In the genomic region with DNA sequence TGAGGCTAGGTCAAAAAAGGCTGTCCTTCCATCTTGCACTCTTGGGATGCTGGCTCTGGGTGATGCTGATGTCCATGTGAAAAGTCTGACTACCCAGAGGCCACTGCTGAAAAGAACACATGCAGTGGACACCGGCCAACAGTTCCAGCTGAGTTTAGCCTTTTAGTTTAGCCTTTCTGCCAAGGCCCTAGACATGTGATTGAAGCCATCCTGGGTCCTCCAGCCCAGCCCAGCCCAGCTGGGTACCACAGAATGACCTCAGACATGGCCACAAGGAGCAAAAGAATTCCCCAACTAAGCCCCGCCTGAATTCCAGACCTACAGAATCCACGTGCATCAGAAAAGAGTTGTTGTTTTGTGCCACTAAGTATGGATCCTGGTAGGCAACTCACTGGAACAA, we compare ENCODE assay signal across 14 cellular contexts. TPM values are rescaled to one million over a fixed set of nuclear protein-coding genes. Genes with fewer than 3 reads are reported as not detected.
DNase-seq lines count a peak whose midpoint lies in the region; ATAC-seq, FAIRE-seq and TF ChIP-seq lines count a peak whose summit lies in the region.
"Had no signal": no experiment of that assay in that cellular context is flagged by ENCODE, and none has a peak within 500 bp of the region (broad histone marks: within the 10 kb centered on the region; RNA-seq: fewer than 3 reads in every experiment).

No MANE protein-coding gene starts in this region.

- H3K79me2 ChIP-seq in mammary epithelial cell (ENCODE audit: insufficient read depth, low read length) = no peaks in the 10 kb centered on the region

- no peaks in the 10 kb centered on the region for H3K27me3 ChIP-seq in mammary epithelial cell (ENCODE audit: insufficient read depth, low read length)
- H3K27me3 ChIP-seq in transverse colon = no peaks in the 10 kb centered on the region

- no peak for TF ChIP-seq EP300 in transverse colon (IDR thresholded peaks at IDR 0.05; ENCODE audit: low read depth)

- FAIRE-seq in GM12891 (lab: Jason Lieb, UNC) = no peak
- FAIRE-seq: A549 had no signal

- H3K4me2 ChIP-seq in mammary epithelial cell (ENCODE audit: insufficient read depth, low read depth, low read length) = no peak overlapping the region
- H3K4me2 ChIP-seq: A549 had no signal

- no TSS peak for BruUV-seq in mammary epithelial cell (replicated peaks; lab: Mats Ljungman, UMichigan)

- CTCF ChIA-PET in mammary epithelial cell (lab: Charles Lee; ENCODE audit: low non-redundant PET) = no interaction called here

- intact Hi-C loops in mammary epithelial cell (cut with micrococcal nuclease) = no loop called here
- intact Hi-C loops in transverse colon (cut with DNase I; ENCODE audit: low total_unique reads) = no loop called here

- H4K20me1 ChIP-seq in mammary epithelial cell (ENCODE audit: insufficient read depth, low read length) = no peaks in the 10 kb centered on the region

- TF ChIP-seq CTCF in mammary epithelial cell (conservative IDR thresholded peaks at IDR 0.05 in 1 of 2, IDR thresholded peaks at IDR 0.05 in 1 of 2; ENCODE audit: extremely low read depth in 1 of 2, insufficient read depth in 1 of 2, low read depth in 1 of 2, low read length in 2 of 2) (no peak), transverse colon (IDR thresholded peaks at IDR 0.05) (no peak)

- no peaks in the 10 kb centered on the region for H3K36me3 Mint-ChIP-seq in activated naive CD4-positive, alpha-beta T cell treated with anti-CD3 and anti-CD28 coated beads, Interleukin-2, amount 50 U/mL, for 72 hours

- no peak for ATAC-seq in activated naive CD4-positive, alpha-beta T cell treated with anti-CD3 and anti-CD28 coated beads, Interleukin-2, amount 50 U/mL, for 72 hours
- ATAC-seq: A549; activated T-cell treated with anti-CD3 and anti-CD28 coated beads, Interleukin-2, amount 50 U/mL, for 4 hours had no signal

- no peak overlapping the region for H3K9ac ChIP-seq in mammary epithelial cell (ENCODE audit: insufficient read depth, low read length)

- H3K4me1 ChIP-seq in mammary epithelial cell (ENCODE audit: insufficient read depth, low read length) (no peaks in the 10 kb centered on the region), transverse colon (peaks cover 0 to 13% (median 9%) of the 10 kb centered on the region in 4 donors)

- no peaks in the 10 kb centered on the region for H3K9me3 ChIP-seq in mammary epithelial cell (replicated peaks; ENCODE audit: insufficient read depth, low read length)
- no peaks in the 10 kb centered on the region for H3K9me3 ChIP-seq in transverse colon
- H3K9me3 ChIP-seq: A549 had no signal

- WGBS in mammary epithelial cell (ENCODE audit: low coverage, missing lambda C conversion rate) = 71% methylated on average over 3 of the region's 3 CpGs
- WGBS in transverse colon (ENCODE audit: low coverage in 1 of 2), 2 donors = 68 to 100% methylated on average over 1 to 3 of the region's 3 CpGs

- H2AFZ ChIP-seq in mammary epithelial cell (ENCODE audit: low read depth, low read length) = no peak overlapping the region

- dilution Hi-C loops in mammary epithelial cell (cut with HindIII; ENCODE audit: low sequenced_read_pairs) = loop anchor here (10.0 kb wide), 1 partner anchor 59 kb away; a partner anchor contains a TSS

- no peaks in the 10 kb centered on the region for H3K36me3 ChIP-seq in mammary epithelial cell (ENCODE audit: insufficient read depth, low read length)
- no peaks in the 10 kb centered on the region for H3K36me3 ChIP-seq in transverse colon

- no peak for DNase-seq in activated naive CD4-positive, alpha-beta T cell treated with anti-CD3 and anti-CD28 coated beads, Interleukin-2, amount 50 U/mL, for 72 hours (ENCODE audit: low spot score in 2 of 2)
- no peak for DNase-seq in activated naive CD4-positive, alpha-beta T cell (lab: John Stamatoyannopoulos, UW)
- DNase-seq in mammary epithelial cell (peak; percentile 26), hypothalamus (lab: John Stamatoyannopoulos, UW) (peak in 48 of 51 donors; percentile 16 to 95 (median 78)), transverse colon (peak; percentile 33), KG1 (lab: John Stamatoyannopoulos, UW) (no peak), GM12891 (ENCODE audit: insufficient read length, low spot score) (no peak)
- no peak for DNase-seq in activated effector memory CD4-positive, alpha-beta T cell treated with anti-CD3 and anti-CD28 coated beads, Interleukin-2, amount 50 U/mL, for 16 hours
- DNase-seq: activated T-cell treated with anti-CD3 and anti-CD28 coated beads, Interleukin-2, amount 50 U/mL, for 4 hours; GOT3; stimulated activated CD4-positive, alpha-beta T cell treated with anti-CD3 and anti-CD28 coated beads, Interleukin-4, amount 100 ng/mL, for 4 hours had no signal

- no peak for TF ChIP-seq POLR2A in transverse colon (IDR thresholded peaks at IDR 0.05)
- TF ChIP-seq POLR2A in GM12891 (IDR thresholded peaks at IDR 0.05; ENCODE audit: low read depth, low read length) = no peak

- no peaks in the 10 kb centered on the region for H3K9me3 Mint-ChIP-seq in activated naive CD4-positive, alpha-beta T cell treated with anti-CD3 and anti-CD28 coated beads, Interleukin-2, amount 50 U/mL, for 72 hours
- H3K9me3 Mint-ChIP-seq: activated T-cell treated with anti-CD3 and anti-CD28 coated beads, Interleukin-2, amount 50 U/mL, for 4 hours had no signal

- H3K4me3 ChIP-seq in mammary epithelial cell (replicated peaks in 1 of 3; ENCODE audit: insufficient read depth in 1 of 3, low read depth in 2 of 3, low read length in 3 of 3) (no peak overlapping the region), transverse colon (no peak overlapping the region)
- H3K4me3 ChIP-seq: A549 had no signal

- in situ Hi-C loops in mammary epithelial cell (cut with MboI; ENCODE audit: low sequenced_read_pairs in 2 of 2) = no loop called here
- in situ Hi-C loops in transverse colon (cut with MboI; ENCODE audit: low pct_ligation_motif_present in 1 of 4, low pct_unique_long_range_greater_than_20kb in 1 of 4, low sequenced_read_pairs in 3 of 4) = loop anchor here in 1 of 4 donors (10.0 to 25.0 kb wide), 2 partner anchors 59 to 121 kb away; a partner anchor contains a TSS

- peak overlapping the region; percentile 31 to 44 for H3K27ac Mint-ChIP-seq in activated naive CD4-positive, alpha-beta T cell treated with anti-CD3 and anti-CD28 coated beads, Interleukin-2, amount 50 U/mL, for 72 hours

- no peak overlapping the region for H3K27ac ChIP-seq in mammary epithelial cell (ENCODE audit: insufficient read depth, low read depth, low read length)
- H3K27ac ChIP-seq in transverse colon = peak overlapping the region; percentile 14 to 50 (median 36)
- H3K27ac ChIP-seq: A549 had no signal

TF ChIP-seq in GM12891, 5 proteins besides CTCF, POLR2A, EP300 and RAD21:
- TF ChIP-seq POU2F2 (IDR thresholded peaks at IDR 0.05; ENCODE audit: low read depth, low read length) (no peak), TAF1 (IDR thresholded peaks at IDR 0.05; ENCODE audit: low read depth, low read length) (no peak), PAX5 (IDR thresholded peaks at IDR 0.05; ENCODE audit: insufficient read depth, low read length, severe bottlenecking) (no peak), POLR2AphosphoS5 (IDR thresholded peaks at IDR 0.05; ENCODE audit: low read depth, low read length) (no peak), SPI1 (IDR thresholded peaks at IDR 0.05; ENCODE audit: low read depth, low read length) (no peak)

RNA-seq across cellular contexts. Expression of a gene that starts 17.4 kb away (rescaled TPM):
- 10 to 100 TPM; 45.0 to 59.1 TPM for total RNA-seq in activated naive CD4-positive, alpha-beta T cell treated with anti-CD3 and anti-CD28 coated beads, Interleukin-2, amount 50 U/mL, for 72 hours
- total RNA-seq in mammary epithelial cell = 10 to 100 TPM; 31.0 to 69.2 TPM
- 41.8 TPM for polyA plus RNA-seq in mammary epithelial cell
- 100 TPM for polyA minus RNA-seq in mammary epithelial cell
- total RNA-seq in transverse colon = 100 to 1,000 TPM in 2 of 4 donors, 10 to 100 TPM in 2; 88.3 to 321 (median 108) TPM
- polyA plus RNA-seq in GM12891 (2012; ENCODE audit: low read depth, missing spikeins) = 26.8 TPM

RNA-seq across cellular contexts. Expression of a gene that starts 25.2 kb away (rescaled TPM):
- 10 to 100 TPM; 22.7 to 50.9 TPM for total RNA-seq in activated naive CD4-positive, alpha-beta T cell treated with anti-CD3 and anti-CD28 coated beads, Interleukin-2, amount 50 U/mL, for 72 hours
- 10 to 100 TPM in 1 of 2 donors, 1 to 10 TPM in 1; 8.3 to 13.8 TPM for total RNA-seq in mammary epithelial cell
- 44.5 TPM for polyA plus RNA-seq in mammary epithelial cell
- 31.4 TPM for polyA minus RNA-seq in mammary epithelial cell
- total RNA-seq in transverse colon = 100 to 1,000 TPM in 1 of 4 donors, 10 to 100 TPM in 3; 74.5 to 122 (median 84.9) TPM
- 1.7 TPM for polyA plus RNA-seq in GM12891 (2012; ENCODE audit: low read depth, missing spikeins)

RNA-seq across cellular contexts. Expression of a gene that starts 36.2 kb away (rescaled TPM):
- total RNA-seq in activated naive CD4-positive, alpha-beta T cell treated with anti-CD3 and anti-CD28 coated beads, Interleukin-2, amount 50 U/mL, for 72 hours = 1 to 10 TPM; 1.2 to 2.5 TPM
- total RNA-seq in mammary epithelial cell (1 to 10 TPM; 1.5 to 4.7 TPM), transverse colon (100 to 1,000 TPM in 1 of 4 donors, 10 to 100 TPM in 3; 11.0 to 325 (median 38.8) TPM)
- polyA plus RNA-seq in mammary epithelial cell = 13.6 TPM
- 30.0 TPM for polyA minus RNA-seq in mammary epithelial cell
- polyA plus RNA-seq in GM12891 (2012; ENCODE audit: low read depth, missing spikeins) = 1.0 TPM
- total RNA-seq: urinary bladder had no signal
- polyA plus RNA-seq: A549 had no signal

RNA-seq across cellular contexts. Expression of a gene that starts 55.2 kb away (rescaled TPM):
- under 1 TPM; 0.16 to 0.45 TPM for total RNA-seq in activated naive CD4-positive, alpha-beta T cell treated with anti-CD3 and anti-CD28 coated beads, Interleukin-2, amount 50 U/mL, for 72 hours
- total RNA-seq in mammary epithelial cell (not detected), transverse colon (under 1 TPM in 1 of 4 donors, not detected in 3; 0.14 TPM)
- polyA plus RNA-seq in mammary epithelial cell = not detected
- polyA minus RNA-seq in mammary epithelial cell = not detected
- 0.19 TPM for polyA plus RNA-seq in GM12891 (2012; ENCODE audit: low read depth, missing spikeins)
- total RNA-seq: activated T-cell treated with anti-CD3 and anti-CD28 coated beads, Interleukin-2, amount 50 U/mL, for 4 hours; T-helper 1 cell treated with Interleukin-12 subunit alpha and Interleukin-12 subunit beta and Interleukin-4 antibody, amounts not matched to agents 30 ng/mL and 1 ng/mL, for 36 hours had no signal
- polyA plus RNA-seq: A549 had no signal

Comparison
In these comparisons a context has a peak if more than half of its experiments do, and no peak if none do; other contexts are left out.
1. DNase-seq: peak in mammary epithelial cell (single experiment), hypothalamus (48 of 51) and transverse colon (single experiment); none in activated naive CD4-positive, alpha-beta T cell treated with anti-CD3 and anti-CD28 coated beads, Interleukin-2, amount 50 U/mL, for 72 hours (0 of 2), activated naive CD4-positive, alpha-beta T cell (0 of 4), KG1 (single experiment), GM12891 (single experiment) and activated effector memory CD4-positive, alpha-beta T cell treated with anti-CD3 and anti-CD28 coated beads, Interleukin-2, amount 50 U/mL, for 16 hours (single experiment).